1 cellular context compared by ENCODE assay signal in genomic region chr15:31322486-31322885, GRCh38.
A peak's percentile ranks its signal among the peaks of the same experiment; 100 is the strongest.
TF ChIP-seq lines count a peak whose summit lies in the region.

No MANE protein-coding gene starts in this region.

TF ChIP-seq in HepG2, 621 proteins besides CTCF, POLR2A, EP300 and RAD21:
- TF ChIP-seq, protein P1, sequence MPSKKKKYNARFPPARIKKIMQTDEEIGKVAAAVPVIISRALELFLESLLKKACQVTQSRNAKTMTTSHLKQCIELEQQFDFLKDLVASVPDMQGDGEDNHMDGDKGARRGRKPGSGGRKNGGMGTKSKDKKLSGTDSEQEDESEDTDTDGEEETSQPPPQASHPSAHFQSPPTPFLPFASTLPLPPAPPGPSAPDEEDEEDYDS (CRISPR knock-in tag; IDR thresholded peaks at IDR 0.05): no peak
- TF ChIP-seq STAG1 (CRISPR knock-in tag; IDR thresholded peaks at IDR 0.05) (peak; percentile 53), THRA (CRISPR knock-in tag; IDR thresholded peaks at IDR 0.05; ENCODE audit: borderline replicate concordance) (0 out of 2 replicates have a peak, but pooled peaks have one; percentile 8), KLF6 (CRISPR knock-in tag; IDR thresholded peaks at IDR 0.05) (no peak), HOXA7 (CRISPR knock-in tag; IDR thresholded peaks at IDR 0.05) (no peak), ZFX (CRISPR knock-in tag; IDR thresholded peaks at IDR 0.05; ENCODE audit: low read depth) (0 out of 2 replicates have a peak, but pooled peaks have one; percentile 23)
- TF ChIP-seq, protein P2, sequence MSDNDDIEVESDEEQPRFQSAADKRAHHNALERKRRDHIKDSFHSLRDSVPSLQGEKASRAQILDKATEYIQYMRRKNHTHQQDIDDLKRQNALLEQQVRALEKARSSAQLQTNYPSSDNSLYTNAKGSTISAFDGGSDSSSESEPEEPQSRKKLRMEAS (IDR thresholded peaks at IDR 0.05): 0 out of 2 replicates have a peak, but pooled peaks have one; percentile 28
TF ChIP-seq in HepG2: peak in this region for 4.
